Comparison of ENCODE assay signal across 1 cellular context in the genomic region with DNA sequence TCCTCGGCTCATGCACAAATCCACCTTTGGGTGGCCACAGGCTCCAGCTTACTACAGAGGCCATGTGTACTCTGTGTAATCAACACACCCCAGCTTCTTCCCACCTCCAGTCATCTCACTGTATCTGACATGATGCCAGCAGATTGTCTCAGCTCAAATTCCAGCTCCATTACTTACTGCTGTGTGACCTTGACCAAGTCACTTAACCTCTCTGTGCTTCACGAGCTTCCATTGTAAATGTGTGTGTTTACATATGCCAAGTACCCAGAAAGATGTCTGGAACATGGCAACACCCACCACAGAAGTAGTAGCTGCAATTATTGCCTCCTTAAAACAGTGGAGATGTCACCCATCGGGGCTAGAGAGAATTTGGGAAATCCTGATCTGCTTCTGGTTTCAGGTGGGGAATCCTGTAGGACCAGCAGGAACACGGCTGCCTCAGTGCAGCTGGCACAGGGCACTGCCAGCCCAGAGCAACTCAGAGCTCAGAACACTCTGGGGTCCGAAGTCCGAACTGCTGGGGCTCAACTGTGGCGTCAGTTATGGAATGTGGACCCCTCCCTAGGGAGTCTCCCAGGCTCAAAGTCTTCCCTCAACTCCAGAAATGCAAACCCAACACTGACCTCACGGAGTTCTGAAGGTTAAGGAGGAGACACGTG.
A peak's percentile ranks its signal among the peaks of the same experiment; 100 is the strongest.
TF ChIP-seq lines count a peak whose summit lies in the region.

No MANE protein-coding gene starts in this region.

TF ChIP-seq in A549, 52 proteins besides CTCF, POLR2A, EP300 and RAD21:
- TF ChIP-seq, protein P1, sequence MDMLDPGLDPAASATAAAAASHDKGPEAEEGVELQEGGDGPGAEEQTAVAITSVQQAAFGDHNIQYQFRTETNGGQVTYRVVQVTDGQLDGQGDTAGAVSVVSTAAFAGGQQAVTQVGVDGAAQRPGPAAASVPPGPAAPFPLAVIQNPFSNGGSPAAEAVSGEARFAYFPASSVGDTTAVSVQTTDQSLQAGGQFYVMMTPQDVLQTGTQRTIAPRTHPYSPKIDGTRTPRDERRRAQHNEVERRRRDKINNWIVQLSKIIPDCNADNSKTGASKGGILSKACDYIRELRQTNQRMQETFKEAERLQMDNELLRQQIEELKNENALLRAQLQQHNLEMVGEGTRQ (IDR thresholded peaks at IDR 0.05), result no peak
- TF ChIP-seq, protein P2, sequence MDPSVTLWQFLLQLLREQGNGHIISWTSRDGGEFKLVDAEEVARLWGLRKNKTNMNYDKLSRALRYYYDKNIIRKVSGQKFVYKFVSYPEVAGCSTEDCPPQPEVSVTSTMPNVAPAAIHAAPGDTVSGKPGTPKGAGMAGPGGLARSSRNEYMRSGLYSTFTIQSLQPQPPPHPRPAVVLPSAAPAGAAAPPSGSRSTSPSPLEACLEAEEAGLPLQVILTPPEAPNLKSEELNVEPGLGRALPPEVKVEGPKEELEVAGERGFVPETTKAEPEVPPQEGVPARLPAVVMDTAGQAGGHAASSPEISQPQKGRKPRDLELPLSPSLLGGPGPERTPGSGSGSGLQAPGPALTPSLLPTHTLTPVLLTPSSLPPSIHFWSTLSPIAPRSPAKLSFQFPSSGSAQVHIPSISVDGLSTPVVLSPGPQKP (IDR thresholded peaks at IDR 0.05; ENCODE audit: low read depth, low read length), result no peak
- no peak for TF ChIP-seq JUNB (IDR thresholded peaks at IDR 0.05)
- TF ChIP-seq ZFP36 (IDR thresholded peaks at IDR 0.05; ENCODE audit: borderline replicate concordance, partially characterized antibody), result peak; percentile 74
- TF ChIP-seq TFCP2L1 (CRISPR knock-in tag; IDR thresholded peaks at IDR 0.05), result no peak
- TF ChIP-seq, protein P3, sequence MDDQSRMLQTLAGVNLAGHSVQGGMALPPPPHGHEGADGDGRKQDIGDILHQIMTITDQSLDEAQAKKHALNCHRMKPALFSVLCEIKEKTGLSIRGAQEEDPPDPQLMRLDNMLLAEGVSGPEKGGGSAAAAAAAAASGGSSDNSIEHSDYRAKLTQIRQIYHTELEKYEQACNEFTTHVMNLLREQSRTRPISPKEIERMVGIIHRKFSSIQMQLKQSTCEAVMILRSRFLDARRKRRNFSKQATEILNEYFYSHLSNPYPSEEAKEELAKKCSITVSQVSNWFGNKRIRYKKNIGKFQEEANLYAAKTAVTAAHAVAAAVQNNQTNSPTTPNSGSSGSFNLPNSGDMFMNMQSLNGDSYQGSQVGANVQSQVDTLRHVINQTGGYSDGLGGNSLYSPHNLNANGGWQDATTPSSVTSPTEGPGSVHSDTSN (IDR thresholded peaks at IDR 0.05), result no peak
- no peak for TF ChIP-seq NPAS2 (CRISPR knock-in tag; IDR thresholded peaks at IDR 0.05; ENCODE audit: borderline replicate concordance)
